ENCODE assay signal across 1 cellular context in the genomic region with DNA sequence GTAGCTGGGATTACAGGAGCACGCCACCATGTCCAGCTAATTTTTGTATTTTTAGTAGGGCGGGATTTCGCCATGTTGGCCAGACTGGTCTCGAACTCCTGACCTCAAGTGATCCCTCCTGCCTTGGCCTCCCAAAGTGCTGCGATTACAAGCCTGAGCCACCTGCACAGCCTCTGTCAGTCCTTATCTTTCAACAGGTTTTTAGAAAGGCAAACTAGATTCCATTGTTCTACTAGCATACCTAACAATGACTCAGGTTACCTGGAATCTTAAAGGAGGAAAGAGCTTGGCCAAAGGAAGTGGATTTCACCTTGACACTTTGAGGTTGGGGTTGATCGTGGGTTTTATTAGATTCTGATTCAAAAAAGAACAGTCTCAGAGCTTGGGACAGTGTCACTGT.
TF ChIP-seq lines count a peak whose summit lies in the region.

No MANE protein-coding gene starts in this region.

TF ChIP-seq in GM23338, 12 proteins besides CTCF, POLR2A, EP300 and RAD21 (continued from another document):
- TF ChIP-seq, protein P1, sequence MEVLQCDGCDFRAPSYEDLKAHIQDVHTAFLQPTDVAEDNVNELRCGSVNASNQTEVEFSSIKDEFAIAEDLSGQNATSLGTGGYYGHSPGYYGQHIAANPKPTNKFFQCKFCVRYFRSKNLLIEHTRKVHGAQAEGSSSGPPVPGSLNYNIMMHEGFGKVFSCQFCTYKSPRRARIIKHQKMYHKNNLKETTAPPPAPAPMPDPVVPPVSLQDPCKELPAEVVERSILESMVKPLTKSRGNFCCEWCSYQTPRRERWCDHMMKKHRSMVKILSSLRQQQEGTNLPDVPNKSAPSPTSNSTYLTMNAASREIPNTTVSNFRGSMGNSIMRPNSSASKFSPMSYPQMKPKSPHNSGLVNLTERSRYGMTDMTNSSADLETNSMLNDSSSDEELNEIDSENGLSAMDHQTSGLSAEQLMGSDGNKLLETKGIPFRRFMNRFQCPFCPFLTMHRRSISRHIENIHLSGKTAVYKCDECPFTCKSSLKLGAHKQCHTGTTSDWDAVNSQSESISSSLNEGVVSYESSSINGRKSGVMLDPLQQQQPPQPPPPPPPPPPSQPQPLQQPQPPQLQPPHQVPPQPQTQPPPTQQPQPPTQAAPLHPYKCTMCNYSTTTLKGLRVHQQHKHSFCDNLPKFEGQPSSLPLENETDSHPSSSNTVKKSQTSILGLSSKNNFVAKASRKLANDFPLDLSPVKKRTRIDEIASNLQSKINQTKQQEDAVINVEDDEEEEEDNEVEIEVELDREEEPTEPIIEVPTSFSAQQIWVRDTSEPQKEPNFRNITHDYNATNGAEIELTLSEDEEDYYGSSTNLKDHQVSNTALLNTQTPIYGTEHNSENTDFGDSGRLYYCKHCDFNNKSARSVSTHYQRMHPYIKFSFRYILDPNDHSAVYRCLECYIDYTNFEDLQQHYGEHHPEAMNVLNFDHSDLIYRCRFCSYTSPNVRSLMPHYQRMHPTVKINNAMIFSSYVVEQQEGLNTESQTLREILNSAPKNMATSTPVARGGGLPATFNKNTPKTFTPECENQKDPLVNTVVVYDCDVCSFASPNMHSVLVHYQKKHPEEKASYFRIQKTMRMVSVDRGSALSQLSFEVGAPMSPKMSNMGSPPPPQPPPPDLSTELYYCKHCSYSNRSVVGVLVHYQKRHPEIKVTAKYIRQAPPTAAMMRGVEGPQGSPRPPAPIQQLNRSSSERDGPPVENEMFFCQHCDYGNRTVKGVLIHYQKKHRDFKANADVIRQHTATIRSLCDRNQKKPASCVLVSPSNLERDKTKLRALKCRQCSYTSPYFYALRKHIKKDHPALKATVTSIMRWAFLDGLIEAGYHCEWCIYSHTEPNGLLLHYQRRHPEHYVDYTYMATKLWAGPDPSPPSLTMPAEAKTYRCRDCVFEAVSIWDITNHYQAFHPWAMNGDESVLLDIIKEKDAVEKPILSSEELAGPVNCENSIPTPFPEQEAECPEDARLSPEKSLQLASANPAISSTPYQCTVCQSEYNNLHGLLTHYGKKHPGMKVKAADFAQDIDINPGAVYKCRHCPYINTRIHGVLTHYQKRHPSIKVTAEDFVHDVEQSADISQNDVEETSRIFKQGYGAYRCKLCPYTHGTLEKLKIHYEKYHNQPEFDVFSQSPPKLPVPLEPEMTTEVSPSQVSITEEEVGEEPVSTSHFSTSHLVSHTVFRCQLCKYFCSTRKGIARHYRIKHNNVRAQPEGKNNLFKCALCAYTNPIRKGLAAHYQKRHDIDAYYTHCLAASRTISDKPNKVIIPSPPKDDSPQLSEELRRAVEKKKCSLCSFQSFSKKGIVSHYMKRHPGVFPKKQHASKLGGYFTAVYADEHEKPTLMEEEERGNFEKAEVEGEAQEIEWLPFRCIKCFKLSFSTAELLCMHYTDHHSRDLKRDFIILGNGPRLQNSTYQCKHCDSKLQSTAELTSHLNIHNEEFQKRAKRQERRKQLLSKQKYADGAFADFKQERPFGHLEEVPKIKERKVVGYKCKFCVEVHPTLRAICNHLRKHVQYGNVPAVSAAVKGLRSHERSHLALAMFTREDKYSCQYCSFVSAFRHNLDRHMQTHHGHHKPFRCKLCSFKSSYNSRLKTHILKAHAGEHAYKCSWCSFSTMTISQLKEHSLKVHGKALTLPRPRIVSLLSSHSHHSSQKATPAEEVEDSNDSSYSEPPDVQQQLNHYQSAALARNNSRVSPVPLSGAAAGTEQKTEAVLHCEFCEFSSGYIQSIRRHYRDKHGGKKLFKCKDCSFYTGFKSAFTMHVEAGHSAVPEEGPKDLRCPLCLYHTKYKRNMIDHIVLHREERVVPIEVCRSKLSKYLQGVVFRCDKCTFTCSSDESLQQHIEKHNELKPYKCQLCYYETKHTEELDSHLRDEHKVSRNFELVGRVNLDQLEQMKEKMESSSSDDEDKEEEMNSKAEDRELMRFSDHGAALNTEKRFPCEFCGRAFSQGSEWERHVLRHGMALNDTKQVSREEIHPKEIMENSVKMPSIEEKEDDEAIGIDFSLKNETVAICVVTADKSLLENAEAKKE (CRISPR knock-in tag; IDR thresholded peaks at IDR 0.05): no peak
- no peak for TF ChIP-seq POLR2AphosphoS5 (IDR thresholded peaks at IDR 0.05; ENCODE audit: low read depth)
